ENCODE assay signal across 31 cellular contexts in genomic region chr2:118239284-118239683, GRCh38.
"Had no signal": no experiment of that assay in that cellular context is flagged by ENCODE, and none has a peak within 500 bp of the region (broad histone marks: within the 10 kb centered on the region; RNA-seq: fewer than 3 reads in every experiment).

No MANE protein-coding gene starts in this region.

- DNase-seq: activated CD4-positive, alpha-beta memory T cell treated with anti-CD3 and anti-CD28 coated beads, Interleukin-2, amount 10 ng/mL, durations not matched to agents 7 days and 5 days; activated CD4-positive, alpha-beta T cell treated with anti-CD3 and anti-CD28 coated beads for 1 hour; activated CD4-positive, alpha-beta T cell treated with anti-CD3 and anti-CD28 coated beads for 36 hours; activated CD4-positive, alpha-beta T cell treated with anti-CD3 and anti-CD28 coated beads for 48 hours; activated CD4-positive, alpha-beta T cell treated with anti-CD3 and anti-CD28 coated beads, Interleukin-2, amount 10 ng/mL, durations not matched to agents 7 days and 5 days; activated CD4-positive, alpha-beta T cell treated with anti-CD3 and anti-CD28 coated beads, Interleukin-2, amount 50 U/mL, for 48 hours; activated CD4-positive, CD25-positive, alpha-beta regulatory T cell; activated CD8-positive, alpha-beta memory T cell treated with anti-CD3 and anti-CD28 coated beads for 24 hours; activated CD8-positive, alpha-beta memory T cell treated with anti-CD3 and anti-CD28 coated beads, Interleukin-2, amount 10 ng/mL, durations not matched to agents 7 days and 5 days; activated CD8-positive, alpha-beta memory T cell treated with anti-CD3 and anti-CD28 coated beads, Interleukin-2, amount 50 U/mL, for 48 hours; activated CD8-positive, alpha-beta T cell treated with anti-CD3 and anti-CD28 coated beads, Interleukin-2, amount 10 ng/mL, durations not matched to agents 7 days and 5 days; activated effector memory CD4-positive, alpha-beta T cell treated with Interleukin-2 at 50 U/mL for 16 hours; activated gamma-delta T cell; activated naive CD4-positive, alpha-beta T cell treated with anti-CD3 and anti-CD28 coated beads, Interleukin-2, amount 10 ng/mL, durations not matched to agents 7 days and 5 days; activated naive CD4-positive, alpha-beta T cell treated with Interleukin-2 at 50 U/mL for 16 hours; activated naive CD8-positive, alpha-beta T cell treated with anti-CD3 and anti-CD28 coated beads, Interleukin-2, amount 10 ng/mL, durations not matched to agents 7 days and 5 days; activated naive CD8-positive, alpha-beta T cell treated with anti-CD3 and anti-CD28 coated beads, Interleukin-2, amount 50 U/mL, for 24 hours; activated T-cell treated with anti-CD3 and anti-CD28 coated beads, Interleukin-2, amount 50 U/mL, for 24 hours; activated T-cell treated with anti-CD3 and anti-CD28 coated beads, Interleukin-2, amount 50 U/mL, for 48 hours; amygdala; aorta; body of pancreas; brain microvascular endothelial cell; central memory CD4-positive, alpha-beta T cell; T-helper 1 cell; T-helper 2 cell; T-helper 9 cell; WERI-Rb-1 had no signal

- H3K27me3 ChIP-seq: body of pancreas, brain microvascular endothelial cell had no signal

- H3K27ac ChIP-seq: body of pancreas, brain microvascular endothelial cell, breast epithelium, WERI-Rb-1 had no signal

- H3K4me1 ChIP-seq: body of pancreas, breast epithelium had no signal

- ATAC-seq: activated CD4-positive, alpha-beta T cell treated with anti-CD3 and anti-CD28 coated beads for 36 hours; activated CD4-positive, CD25-positive, alpha-beta regulatory T cell treated with anti-CD3 and anti-CD28 coated beads, Interleukin-2, amount 50 U/mL, for 24 hours; activated CD8-positive, alpha-beta memory T cell treated with anti-CD3 and anti-CD28 coated beads, Interleukin-2, amount 10 ng/mL, durations not matched to agents 7 days and 5 days; activated CD8-positive, alpha-beta T cell treated with anti-CD3 and anti-CD28 coated beads, Interleukin-2, amount 10 ng/mL, durations not matched to agents 7 days and 5 days; activated naive CD8-positive, alpha-beta T cell treated with anti-CD3 and anti-CD28 coated beads, Interleukin-2, amount 50 U/mL, for 24 hours; body of pancreas; WTC11 had no signal

- H3K36me3 ChIP-seq: brain microvascular endothelial cell, breast epithelium, WERI-Rb-1 had no signal

- H3K9me3 ChIP-seq: body of pancreas, breast epithelium had no signal

- H3K4me3 ChIP-seq: body of pancreas, breast epithelium had no signal
